Comparison of ENCODE assay signal across 1 cellular context in the genomic region with DNA sequence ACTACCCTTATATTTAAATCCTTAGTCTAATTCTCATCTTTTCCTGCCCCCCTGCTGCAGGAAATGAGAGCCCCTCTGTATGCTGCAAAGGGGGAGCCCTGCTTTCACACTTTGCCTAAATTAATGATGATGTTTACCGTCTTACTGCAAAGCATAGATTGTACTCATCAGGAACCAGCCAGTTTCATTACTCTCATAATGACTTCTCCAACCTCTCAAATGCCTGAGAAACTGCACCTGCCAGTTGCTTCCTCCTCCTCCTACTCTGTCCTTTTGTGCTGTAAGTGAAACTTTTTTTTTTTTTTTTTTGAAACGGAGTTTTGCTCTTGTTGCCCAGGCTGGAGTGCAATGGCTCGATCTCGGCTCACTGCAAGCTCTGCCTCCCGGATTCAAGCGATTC.
TF ChIP-seq lines count a peak whose summit lies in the region.

No MANE protein-coding gene starts in this region.

TF ChIP-seq in H1, 55 proteins besides CTCF, POLR2A, EP300 and RAD21 (continued from another document):
- TF ChIP-seq, protein P1, sequence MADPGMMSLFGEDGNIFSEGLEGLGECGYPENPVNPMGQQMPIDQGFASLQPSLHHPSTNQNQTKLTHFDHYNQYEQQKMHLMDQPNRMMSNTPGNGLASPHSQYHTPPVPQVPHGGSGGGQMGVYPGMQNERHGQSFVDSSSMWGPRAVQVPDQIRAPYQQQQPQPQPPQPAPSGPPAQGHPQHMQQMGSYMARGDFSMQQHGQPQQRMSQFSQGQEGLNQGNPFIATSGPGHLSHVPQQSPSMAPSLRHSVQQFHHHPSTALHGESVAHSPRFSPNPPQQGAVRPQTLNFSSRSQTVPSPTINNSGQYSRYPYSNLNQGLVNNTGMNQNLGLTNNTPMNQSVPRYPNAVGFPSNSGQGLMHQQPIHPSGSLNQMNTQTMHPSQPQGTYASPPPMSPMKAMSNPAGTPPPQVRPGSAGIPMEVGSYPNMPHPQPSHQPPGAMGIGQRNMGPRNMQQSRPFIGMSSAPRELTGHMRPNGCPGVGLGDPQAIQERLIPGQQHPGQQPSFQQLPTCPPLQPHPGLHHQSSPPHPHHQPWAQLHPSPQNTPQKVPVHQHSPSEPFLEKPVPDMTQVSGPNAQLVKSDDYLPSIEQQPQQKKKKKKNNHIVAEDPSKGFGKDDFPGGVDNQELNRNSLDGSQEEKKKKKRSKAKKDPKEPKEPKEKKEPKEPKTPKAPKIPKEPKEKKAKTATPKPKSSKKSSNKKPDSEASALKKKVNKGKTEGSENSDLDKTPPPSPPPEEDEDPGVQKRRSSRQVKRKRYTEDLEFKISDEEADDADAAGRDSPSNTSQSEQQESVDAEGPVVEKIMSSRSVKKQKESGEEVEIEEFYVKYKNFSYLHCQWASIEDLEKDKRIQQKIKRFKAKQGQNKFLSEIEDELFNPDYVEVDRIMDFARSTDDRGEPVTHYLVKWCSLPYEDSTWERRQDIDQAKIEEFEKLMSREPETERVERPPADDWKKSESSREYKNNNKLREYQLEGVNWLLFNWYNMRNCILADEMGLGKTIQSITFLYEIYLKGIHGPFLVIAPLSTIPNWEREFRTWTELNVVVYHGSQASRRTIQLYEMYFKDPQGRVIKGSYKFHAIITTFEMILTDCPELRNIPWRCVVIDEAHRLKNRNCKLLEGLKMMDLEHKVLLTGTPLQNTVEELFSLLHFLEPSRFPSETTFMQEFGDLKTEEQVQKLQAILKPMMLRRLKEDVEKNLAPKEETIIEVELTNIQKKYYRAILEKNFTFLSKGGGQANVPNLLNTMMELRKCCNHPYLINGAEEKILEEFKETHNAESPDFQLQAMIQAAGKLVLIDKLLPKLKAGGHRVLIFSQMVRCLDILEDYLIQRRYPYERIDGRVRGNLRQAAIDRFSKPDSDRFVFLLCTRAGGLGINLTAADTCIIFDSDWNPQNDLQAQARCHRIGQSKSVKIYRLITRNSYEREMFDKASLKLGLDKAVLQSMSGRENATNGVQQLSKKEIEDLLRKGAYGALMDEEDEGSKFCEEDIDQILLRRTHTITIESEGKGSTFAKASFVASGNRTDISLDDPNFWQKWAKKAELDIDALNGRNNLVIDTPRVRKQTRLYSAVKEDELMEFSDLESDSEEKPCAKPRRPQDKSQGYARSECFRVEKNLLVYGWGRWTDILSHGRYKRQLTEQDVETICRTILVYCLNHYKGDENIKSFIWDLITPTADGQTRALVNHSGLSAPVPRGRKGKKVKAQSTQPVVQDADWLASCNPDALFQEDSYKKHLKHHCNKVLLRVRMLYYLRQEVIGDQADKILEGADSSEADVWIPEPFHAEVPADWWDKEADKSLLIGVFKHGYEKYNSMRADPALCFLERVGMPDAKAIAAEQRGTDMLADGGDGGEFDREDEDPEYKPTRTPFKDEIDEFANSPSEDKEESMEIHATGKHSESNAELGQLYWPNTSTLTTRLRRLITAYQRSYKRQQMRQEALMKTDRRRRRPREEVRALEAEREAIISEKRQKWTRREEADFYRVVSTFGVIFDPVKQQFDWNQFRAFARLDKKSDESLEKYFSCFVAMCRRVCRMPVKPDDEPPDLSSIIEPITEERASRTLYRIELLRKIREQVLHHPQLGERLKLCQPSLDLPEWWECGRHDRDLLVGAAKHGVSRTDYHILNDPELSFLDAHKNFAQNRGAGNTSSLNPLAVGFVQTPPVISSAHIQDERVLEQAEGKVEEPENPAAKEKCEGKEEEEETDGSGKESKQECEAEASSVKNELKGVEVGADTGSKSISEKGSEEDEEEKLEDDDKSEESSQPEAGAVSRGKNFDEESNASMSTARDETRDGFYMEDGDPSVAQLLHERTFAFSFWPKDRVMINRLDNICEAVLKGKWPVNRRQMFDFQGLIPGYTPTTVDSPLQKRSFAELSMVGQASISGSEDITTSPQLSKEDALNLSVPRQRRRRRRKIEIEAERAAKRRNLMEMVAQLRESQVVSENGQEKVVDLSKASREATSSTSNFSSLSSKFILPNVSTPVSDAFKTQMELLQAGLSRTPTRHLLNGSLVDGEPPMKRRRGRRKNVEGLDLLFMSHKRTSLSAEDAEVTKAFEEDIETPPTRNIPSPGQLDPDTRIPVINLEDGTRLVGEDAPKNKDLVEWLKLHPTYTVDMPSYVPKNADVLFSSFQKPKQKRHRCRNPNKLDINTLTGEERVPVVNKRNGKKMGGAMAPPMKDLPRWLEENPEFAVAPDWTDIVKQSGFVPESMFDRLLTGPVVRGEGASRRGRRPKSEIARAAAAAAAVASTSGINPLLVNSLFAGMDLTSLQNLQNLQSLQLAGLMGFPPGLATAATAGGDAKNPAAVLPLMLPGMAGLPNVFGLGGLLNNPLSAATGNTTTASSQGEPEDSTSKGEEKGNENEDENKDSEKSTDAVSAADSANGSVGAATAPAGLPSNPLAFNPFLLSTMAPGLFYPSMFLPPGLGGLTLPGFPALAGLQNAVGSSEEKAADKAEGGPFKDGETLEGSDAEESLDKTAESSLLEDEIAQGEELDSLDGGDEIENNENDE (IDR thresholded peaks at IDR 0.05; ENCODE audit: insufficient replicate concordance, low read length), result no peak
- no peak for TF ChIP-seq TAF1 (IDR thresholded peaks at IDR 0.05; ENCODE audit: low read depth, low read length)
TF ChIP-seq in H1: peak in this region for 0.
